Comparison of ENCODE assay signal across 10 cellular contexts in the genomic region with DNA sequence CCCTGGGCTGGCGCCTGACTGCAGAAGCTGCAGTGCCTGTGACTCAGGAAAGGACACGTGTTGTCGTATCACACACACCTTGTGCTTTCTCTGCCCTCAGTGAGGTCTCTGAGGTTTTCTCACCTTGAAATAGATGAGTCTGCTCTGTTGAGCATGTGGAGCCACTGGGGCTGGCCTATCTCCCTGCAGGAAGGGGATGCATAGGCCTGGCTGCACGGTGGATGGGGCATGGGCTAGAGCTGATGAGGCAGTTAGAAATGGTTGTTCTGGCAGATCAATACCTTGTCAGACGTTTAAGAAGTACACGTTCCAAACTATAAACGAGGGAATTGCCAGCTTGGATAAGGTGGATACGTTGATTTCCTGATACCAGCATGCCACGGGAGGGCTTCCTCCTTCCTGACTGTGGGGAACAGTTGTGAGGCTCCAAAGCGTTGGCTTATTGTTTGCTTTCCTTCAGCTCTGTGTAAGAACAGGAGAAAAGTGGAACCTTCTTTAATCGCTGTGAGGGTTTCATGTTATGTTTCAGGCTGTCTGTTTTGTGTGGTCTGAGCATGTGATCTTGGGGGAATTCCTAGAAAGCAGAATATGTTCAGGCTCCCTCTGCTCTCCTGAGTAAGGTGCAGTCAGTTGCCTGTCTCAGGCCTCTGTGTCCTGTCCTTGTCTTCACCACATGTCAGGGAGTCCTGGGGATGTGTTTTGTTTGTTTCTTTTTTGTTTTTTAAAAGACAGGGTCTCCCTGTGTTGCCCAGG. TPM values are rescaled to one million over a fixed set of nuclear protein-coding genes. Genes with fewer than 3 reads are reported as not detected.
DNase-seq lines count a peak whose midpoint lies in the region; ATAC-seq and TF ChIP-seq lines count a peak whose summit lies in the region.
"Had no signal": no experiment of that assay in that cellular context is flagged by ENCODE, and none has a peak within 500 bp of the region (broad histone marks: within the 10 kb centered on the region; RNA-seq: fewer than 3 reads in every experiment).

No MANE protein-coding gene starts in this region.

- H3K4me3 ChIP-seq in CD4-positive, CD25-positive, alpha-beta regulatory T cell (ENCODE audit: low read depth, low read length), result peak overlapping the region; percentile 28

- peak in 1 of 3 donors; percentile 63 for DNase-seq in CD4-positive, CD25-positive, alpha-beta regulatory T cell
- DNase-seq in T-helper 17 cell (peak in 1 of 3 donors; percentile 10), glutamatergic neuron (no peak), COLO829 (ENCODE audit: low spot score) (no peak), germinal center (ENCODE audit: low spot score) (no peak), OCI-M2 (lab: John Stamatoyannopoulos, UW; ENCODE audit: unreplicated experiment) (no peak), mesenteric fat pad (ENCODE audit: low spot score) (no peak)
- DNase-seq: DMS79 treated with DMSO at 0.1 percent for 48 hours had no signal

- peaks cover 0 to 17% (median 12%) of the 10 kb centered on the region in 4 donors for H3K4me1 Mint-ChIP-seq in CD4-positive, CD25-positive, alpha-beta regulatory T cell
- H3K4me1 Mint-ChIP-seq in T-helper 17 cell (peaks cover 9% of the 10 kb centered on the region), glutamatergic neuron (ENCODE audit: low read depth, unreplicated experiment) (peaks cover 7% of the 10 kb centered on the region)

- H3K27me3 Mint-ChIP-seq in CD4-positive, CD25-positive, alpha-beta regulatory T cell, result no peaks in the 10 kb centered on the region
- H3K27me3 Mint-ChIP-seq in T-helper 17 cell, result no peaks in the 10 kb centered on the region
- peaks cover 3% of the 10 kb centered on the region for H3K27me3 Mint-ChIP-seq in glutamatergic neuron (ENCODE audit: unreplicated experiment)

- no peak for TF ChIP-seq CTCF in glutamatergic neuron (IDR thresholded peaks at IDR 0.05; ENCODE audit: partially characterized antibody, unreplicated experiment)

- no peaks in the 10 kb centered on the region for H3K27me3 ChIP-seq in CD4-positive, CD25-positive, alpha-beta regulatory T cell (ENCODE audit: control insufficient read depth, insufficient read depth, low read length)

- no peaks in the 10 kb centered on the region for H3K9me3 Mint-ChIP-seq in CD4-positive, CD25-positive, alpha-beta regulatory T cell
- peaks cover 10% of the 10 kb centered on the region for H3K9me3 Mint-ChIP-seq in glutamatergic neuron (ENCODE audit: unreplicated experiment)

- peak overlapping the region in 2 of 4 donors; percentile 26 to 59 for H3K4me3 Mint-ChIP-seq in CD4-positive, CD25-positive, alpha-beta regulatory T cell
- peak overlapping the region; percentile 52 for H3K4me3 Mint-ChIP-seq in T-helper 17 cell
- H3K4me3 Mint-ChIP-seq in glutamatergic neuron (ENCODE audit: unreplicated experiment), result no peak overlapping the region

- H3K36me3 ChIP-seq in CD4-positive, CD25-positive, alpha-beta regulatory T cell (ENCODE audit: control insufficient read depth, insufficient read depth, low read length), result peaks cover 30% of the 10 kb centered on the region

- ATAC-seq in CD4-positive, CD25-positive, alpha-beta regulatory T cell (ENCODE audit: low read depth in 2 of 2), result peak; percentile 36 to 55
- ATAC-seq in GM21381 (IDR thresholded peaks at IDR 0.05; ENCODE audit: unreplicated experiment), result peak; percentile 60
- peak; percentile 90 for ATAC-seq in T-helper 17 cell

- peaks cover 27% of the 10 kb centered on the region for H3K36me3 Mint-ChIP-seq in CD4-positive, CD25-positive, alpha-beta regulatory T cell
- H3K36me3 Mint-ChIP-seq in T-helper 17 cell (ENCODE audit: low read depth) (no peaks in the 10 kb centered on the region), glutamatergic neuron (ENCODE audit: unreplicated experiment) (peaks cover 5% of the 10 kb centered on the region)

- no peaks in the 10 kb centered on the region for H3K9me3 ChIP-seq in CD4-positive, CD25-positive, alpha-beta regulatory T cell (ENCODE audit: control insufficient read depth in 2 of 2, low read length in 2 of 2)
- no peaks in the 10 kb centered on the region for H3K9me3 ChIP-seq in T-helper 17 cell (ENCODE audit: control insufficient read depth, low read length, poor library complexity, severe bottlenecking)

- peak overlapping the region; percentile 86 to 93 (median 87) for H3K27ac Mint-ChIP-seq in CD4-positive, CD25-positive, alpha-beta regulatory T cell
- H3K27ac Mint-ChIP-seq in T-helper 17 cell (peak overlapping the region; percentile 88), glutamatergic neuron (ENCODE audit: unreplicated experiment) (peak overlapping the region; percentile 78)

- H3K27ac ChIP-seq in CD4-positive, CD25-positive, alpha-beta regulatory T cell (ENCODE audit: insufficient read depth, low read length, poor library complexity, severe bottlenecking), result peak overlapping the region; percentile 55
- H3K27ac ChIP-seq: epithelial cell of prostate had no signal

- peaks cover 12% of the 10 kb centered on the region for H3K4me1 ChIP-seq in CD4-positive, CD25-positive, alpha-beta regulatory T cell (ENCODE audit: control insufficient read depth, insufficient read depth, low read length, poor library complexity, severe bottlenecking)

RNA-seq across cellular contexts. Expression of a gene that starts 44.8 kb away (rescaled TPM):
- 64.5 TPM for total RNA-seq in CD4-positive, CD25-positive, alpha-beta regulatory T cell
- polyA plus RNA-seq in CD4-positive, CD25-positive, alpha-beta regulatory T cell, result 10 to 100 TPM in 2 of 4 donors, 1 to 10 TPM in 2; 5.3 to 13.7 (median 9.5) TPM
- 10 to 100 TPM; 53.5 to 59.5 TPM for total RNA-seq in T-helper 17 cell
- 117 TPM for total RNA-seq in glutamatergic neuron (ENCODE audit: unreplicated experiment)
- 29.4 TPM for total RNA-seq in mesenteric fat pad

RNA-seq across cellular contexts. Expression of a gene that starts 45.0 kb away (rescaled TPM):
- total RNA-seq in CD4-positive, CD25-positive, alpha-beta regulatory T cell, result 5.2 TPM
- under 1 TPM; 0.64 to 0.96 (median 0.83) TPM for polyA plus RNA-seq in CD4-positive, CD25-positive, alpha-beta regulatory T cell
- 1 to 10 TPM; 3.2 to 5.9 TPM for total RNA-seq in T-helper 17 cell
- total RNA-seq in glutamatergic neuron (ENCODE audit: unreplicated experiment), result 9.7 TPM
- 0.96 TPM for total RNA-seq in mesenteric fat pad
